Comparison of ENCODE assay signal across 31 cellular contexts in the genomic region with DNA sequence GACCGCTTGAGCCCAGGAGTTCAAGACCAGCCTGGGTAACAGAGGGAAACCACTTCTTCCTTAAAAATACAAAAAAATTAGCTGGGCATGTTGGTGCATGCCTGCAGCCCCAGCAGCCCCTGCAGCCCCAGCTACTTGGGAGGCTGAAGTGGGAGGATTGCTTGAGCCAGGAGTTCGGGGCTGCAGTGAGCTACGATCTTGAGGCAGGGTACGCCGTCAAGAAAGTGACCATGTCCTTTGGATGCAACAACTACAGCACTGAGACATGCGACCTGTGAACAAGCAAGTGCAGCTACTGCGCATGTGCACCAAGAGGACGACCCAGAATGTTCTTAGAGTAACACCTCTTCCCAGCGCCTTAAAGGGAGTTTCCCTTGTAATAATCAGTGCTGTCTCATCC.
"Had no signal": no experiment of that assay in that cellular context is flagged by ENCODE, and none has a peak within 500 bp of the region (broad histone marks: within the 10 kb centered on the region; RNA-seq: fewer than 3 reads in every experiment).

No MANE protein-coding gene starts in this region.

- ATAC-seq: activated CD8-positive, alpha-beta T cell treated with anti-CD3 and anti-CD28 coated beads for 36 hours; activated T-cell treated with anti-CD3 and anti-CD28 coated beads, Interleukin-2, amount 50 U/mL, for 4 hours; PC-3; Right ventricle myocardium inferior had no signal

- H3K27me3 ChIP-seq: MG63, Peyer's patch had no signal

- H3K4me1 ChIP-seq: Peyer's patch had no signal

- H3K9me3 ChIP-seq: MG63 had no signal

- DNase-seq: activated CD4-positive, alpha-beta T cell treated with anti-CD3 and anti-CD28 coated beads for 1 hour; activated CD4-positive, alpha-beta T cell treated with anti-CD3 and anti-CD28 coated beads for 48 hours; activated CD4-positive, CD25-positive, alpha-beta regulatory T cell; activated CD8-positive, alpha-beta T cell treated with anti-CD3 and anti-CD28 coated beads for 36 hours; activated naive CD4-positive, alpha-beta T cell; activated naive CD4-positive, alpha-beta T cell treated with anti-CD3 and anti-CD28 coated beads, Interleukin-2, amount 50 U/mL, for 16 hours; activated naive CD8-positive, alpha-beta T cell treated with anti-CD3 and anti-CD28 coated beads for 36 hours; activated T-cell treated with anti-CD3 and anti-CD28 coated beads for 4 hours; activated T-cell treated with anti-CD3 and anti-CD28 coated beads, Interleukin-2, amount 50 U/mL, for 4 hours; amniotic stem cell; caudate nucleus; Kasumi-1; KG1; MG63; NCI-H1048; NCI-H1105 treated with DMSO at 0.1 percent for 48 hours; NCI-H1436 treated with DMSO at 0.1 percent for 48 hours; NCI-H1694 treated with DMSO at 0.1 percent for 48 hours; NCI-H2029; NCI-H345; NCI-H524 treated with DMSO at 0.1 percent for 48 hours; PC-3; RPMI8226; SIG-M5; SW 1271; T-helper 1 cell; T-helper 2 cell; T-helper 9 cell; WERI-Rb-1 had no signal

- H3K27ac ChIP-seq: Peyer's patch, WERI-Rb-1 had no signal

- H3K36me3 ChIP-seq: MG63, Peyer's patch, WERI-Rb-1 had no signal

- H3K4me3 ChIP-seq: MG63, Peyer's patch had no signal
